In genomic region chr2:234770715-234771141, GRCh38 we compare ENCODE assay signal across 23 cellular contexts.
"Had no signal": no experiment of that assay in that cellular context is flagged by ENCODE, and none has a peak within 500 bp of the region (broad histone marks: within the 10 kb centered on the region; RNA-seq: fewer than 3 reads in every experiment).

No MANE protein-coding gene starts in this region.

- H3K4me1 Mint-ChIP-seq: naive thymus-derived CD4-positive, alpha-beta T cell; stimulated activated memory B cell treated with anti-CD40 and anti-IgM and Interleukin-4, amounts not matched to agents 10 μg/mL and 1 μg/mL and 100 μg/mL, for 72 hours had no signal

- DNase-seq: activated CD4-positive, alpha-beta memory T cell treated with anti-CD3 and anti-CD28 coated beads for 36 hours; activated CD4-positive, alpha-beta T cell treated with anti-CD3 and anti-CD28 coated beads for 48 hours; activated effector memory CD4-positive, alpha-beta T cell treated with Interleukin-2 at 50 U/mL for 16 hours; activated naive CD4-positive, alpha-beta T cell treated with anti-CD3 and anti-CD28 coated beads for 36 hours; activated naive CD8-positive, alpha-beta T cell treated with anti-CD3 and anti-CD28 coated beads, Interleukin-2, amount 10 ng/mL, durations not matched to agents 7 days and 5 days; activated T-cell treated with anti-CD3 and anti-CD28 coated beads, Interleukin-2, amount 50 U/mL, for 72 hours; amniotic stem cell; left cardiac atrium; lower lobe of right lung; naive thymus-derived CD4-positive, alpha-beta T cell; psoas muscle; stimulated activated CD4-positive, alpha-beta T cell treated with anti-CD3 and anti-CD28 coated beads, Interleukin-1b, Interleukin-23, amount 100 ng/mL, for 48 hours; stomach; uterus had no signal

- H3K9me3 Mint-ChIP-seq: activated CD4-positive, alpha-beta memory T cell treated with anti-CD3 and anti-CD28 coated beads for 36 hours; activated naive CD4-positive, alpha-beta T cell treated with anti-CD3 and anti-CD28 coated beads for 36 hours; activated naive CD8-positive, alpha-beta T cell treated with anti-CD3 and anti-CD28 coated beads, Interleukin-2, amount 10 ng/mL, durations not matched to agents 7 days and 5 days; stimulated activated memory B cell treated with anti-CD40 and anti-IgM and Interleukin-4, amounts not matched to agents 10 μg/mL and 1 μg/mL and 100 μg/mL, for 72 hours had no signal

- H3K4me1 ChIP-seq: psoas muscle, right atrium auricular region, stomach, suprapubic skin, uterus had no signal

- H3K4me3 Mint-ChIP-seq: activated CD4-positive, alpha-beta memory T cell treated with anti-CD3 and anti-CD28 coated beads for 36 hours; activated naive CD4-positive, alpha-beta T cell treated with anti-CD3 and anti-CD28 coated beads for 36 hours; activated naive CD8-positive, alpha-beta T cell treated with anti-CD3 and anti-CD28 coated beads, Interleukin-2, amount 10 ng/mL, durations not matched to agents 7 days and 5 days; activated T-cell treated with anti-CD3 and anti-CD28 coated beads, Interleukin-2, amount 50 U/mL, for 72 hours; naive thymus-derived CD4-positive, alpha-beta T cell; stimulated activated memory B cell treated with anti-CD40 and anti-IgM and Interleukin-4, amounts not matched to agents 10 μg/mL and 1 μg/mL and 100 μg/mL, for 72 hours had no signal

- FAIRE-seq: endometrium, islet of Langerhans had no signal

- H3K27ac ChIP-seq: cardiac muscle cell, lower lobe of right lung, ovary, psoas muscle, right atrium auricular region, stomach, suprapubic skin, tibial nerve, uterus had no signal

- H3K27ac Mint-ChIP-seq: activated CD4-positive, alpha-beta memory T cell treated with anti-CD3 and anti-CD28 coated beads for 36 hours; activated naive CD4-positive, alpha-beta T cell treated with anti-CD3 and anti-CD28 coated beads for 36 hours; activated naive CD8-positive, alpha-beta T cell treated with anti-CD3 and anti-CD28 coated beads, Interleukin-2, amount 10 ng/mL, durations not matched to agents 7 days and 5 days; activated T-cell treated with anti-CD3 and anti-CD28 coated beads, Interleukin-2, amount 50 U/mL, for 72 hours; stimulated activated memory B cell treated with anti-CD40 and anti-IgM and Interleukin-4, amounts not matched to agents 10 μg/mL and 1 μg/mL and 100 μg/mL, for 72 hours had no signal

- H3K4me3 ChIP-seq: cardiac muscle cell, heart left ventricle, lower lobe of right lung, ovary, psoas muscle, right atrium auricular region, stomach, suprapubic skin, tibial nerve, uterus had no signal

- H3K27me3 ChIP-seq: cardiac muscle cell, heart left ventricle, ovary, right atrium auricular region, stomach, suprapubic skin, tibial nerve, uterus had no signal

- ATAC-seq: activated T-cell treated with anti-CD3 and anti-CD28 coated beads, Interleukin-2, amount 50 U/mL, for 72 hours; naive thymus-derived CD4-positive, alpha-beta T cell; psoas muscle had no signal

- H3K27me3 Mint-ChIP-seq: activated naive CD8-positive, alpha-beta T cell treated with anti-CD3 and anti-CD28 coated beads, Interleukin-2, amount 10 ng/mL, durations not matched to agents 7 days and 5 days had no signal

- H3K9me3 ChIP-seq: heart left ventricle, lower lobe of right lung, ovary, psoas muscle, right atrium auricular region, stomach, suprapubic skin, tibial nerve, uterus had no signal

- H3K36me3 Mint-ChIP-seq: activated CD4-positive, alpha-beta memory T cell treated with anti-CD3 and anti-CD28 coated beads for 36 hours; activated naive CD8-positive, alpha-beta T cell treated with anti-CD3 and anti-CD28 coated beads, Interleukin-2, amount 10 ng/mL, durations not matched to agents 7 days and 5 days; naive thymus-derived CD4-positive, alpha-beta T cell; stimulated activated memory B cell treated with anti-CD40 and anti-IgM and Interleukin-4, amounts not matched to agents 10 μg/mL and 1 μg/mL and 100 μg/mL, for 72 hours had no signal

- H3K36me3 ChIP-seq: cardiac muscle cell, heart left ventricle, lower lobe of right lung, ovary, right atrium auricular region, stomach, suprapubic skin, tibial nerve, uterus had no signal
